In genomic region chr7:18659746-18660145, GRCh38 we compare ENCODE assay signal across 15 cellular contexts.
DNase-seq lines count a peak whose midpoint lies in the region; ATAC-seq, FAIRE-seq and TF ChIP-seq lines count a peak whose summit lies in the region.
"Had no signal": no experiment of that assay in that cellular context is flagged by ENCODE, and none has a peak within 500 bp of the region (broad histone marks: within the 10 kb centered on the region; RNA-seq: fewer than 3 reads in every experiment).

No MANE protein-coding gene starts in this region.

- H3F3A ChIP-seq in OCI-LY1 (ENCODE audit: insufficient read depth, low read length): no peaks in the 10 kb centered on the region

- H3K4me1 Mint-ChIP-seq in mesothelial cell of epicardium: peaks cover 46% of the 10 kb centered on the region
- H3K4me1 Mint-ChIP-seq: CD4-positive, alpha-beta memory T cell had no signal

- H3K36me3 ChIP-seq in OCI-LY1 (ENCODE audit: insufficient read depth, low read length) (peaks cover 3% of the 10 kb centered on the region), tibial nerve (no peaks in the 10 kb centered on the region)

- 82 to 88% methylated on average over 5 of the region's 5 CpGs for WGBS in tibial nerve, 2 donors

- no peak overlapping the region for H3K4me2 ChIP-seq in OCI-LY1 (ENCODE audit: low read length)

- H4K20me1 ChIP-seq in OCI-LY1 (ENCODE audit: insufficient read depth, low read length): no peaks in the 10 kb centered on the region

- TF ChIP-seq POLR2A in GM12892 (IDR thresholded peaks at IDR 0.05; ENCODE audit: low read depth, low read length) (no peak), tibial nerve (IDR thresholded peaks at IDR 0.05) (no peak)

- no peaks in the 10 kb centered on the region for H3K27me3 Mint-ChIP-seq in mesothelial cell of epicardium (ENCODE audit: low read depth)
- H3K27me3 Mint-ChIP-seq: CD4-positive, alpha-beta memory T cell; IgD-negative memory B cell had no signal

- H3K9me3 ChIP-seq in OCI-LY1 (ENCODE audit: low read length): no peaks in the 10 kb centered on the region
- H3K9me3 ChIP-seq in tibial nerve: no peaks in the 10 kb centered on the region
- H3K9me3 ChIP-seq: BE2C had no signal

- ATAC-seq in GM21723 (IDR thresholded peaks at IDR 0.05; ENCODE audit: unreplicated experiment): no peak

- H3K27ac Mint-ChIP-seq in mesothelial cell of epicardium: peak overlapping the region; percentile 25
- H3K27ac Mint-ChIP-seq: CD4-positive, alpha-beta memory T cell; IgD-negative memory B cell had no signal

- TF ChIP-seq EP300 in tibial nerve (IDR thresholded peaks at IDR 0.05): no peak

- H3K27me3 ChIP-seq in OCI-LY1 (ENCODE audit: insufficient read depth, low read length): no peaks in the 10 kb centered on the region
- no peaks in the 10 kb centered on the region for H3K27me3 ChIP-seq in tibial nerve
- H3K27me3 ChIP-seq: BE2C had no signal

- H3K4me3 Mint-ChIP-seq in mesothelial cell of epicardium: no peak overlapping the region
- H3K4me3 Mint-ChIP-seq: CD4-positive, alpha-beta memory T cell; IgD-negative memory B cell had no signal

- H3K36me3 Mint-ChIP-seq in mesothelial cell of epicardium: peaks cover 22% of the 10 kb centered on the region
- H3K36me3 Mint-ChIP-seq: CD4-positive, alpha-beta memory T cell had no signal

- H3K4me3 ChIP-seq in OCI-LY1 (ENCODE audit: low read depth, low read length, poor library complexity, severe bottlenecking): no peak overlapping the region
- H3K4me3 ChIP-seq in tibial nerve: no peak overlapping the region

- H3K4me1 ChIP-seq in OCI-LY1 (ENCODE audit: insufficient read depth, low read length, severe bottlenecking) (peaks cover 12% of the 10 kb centered on the region), tibial nerve (peaks cover 0 to 9% (median 3%) of the 10 kb centered on the region in 4 donors)

- FAIRE-seq in GM12892 (lab: Jason Lieb, UNC): peak; percentile 46
- FAIRE-seq: GM12891 had no signal

- no peak for TF ChIP-seq CTCF in OCI-LY1 (IDR thresholded peaks at IDR 0.05; ENCODE audit: low read length)
- no peak for TF ChIP-seq CTCF in mesothelial cell of epicardium (IDR thresholded peaks at IDR 0.05; ENCODE audit: unreplicated experiment)
- no peak for TF ChIP-seq CTCF in tibial nerve (IDR thresholded peaks at IDR 0.05)

- H3K27ac ChIP-seq in OCI-LY1 (ENCODE audit: low read depth, low read length, poor library complexity, severe bottlenecking) (peak overlapping the region; percentile 4), tibial nerve (no peak overlapping the region)
- H3K27ac ChIP-seq: C4-2B had no signal

- no peaks in the 10 kb centered on the region for H3K9me2 ChIP-seq in OCI-LY1 (ENCODE audit: low read depth, low read length)

- H3K79me2 ChIP-seq in OCI-LY1 (ENCODE audit: insufficient read depth, low read length): no peaks in the 10 kb centered on the region

- DNase-seq in AG08395 (ENCODE audit: low spot score) (peak; percentile 27), GM12892 (ENCODE audit: insufficient read length) (no peak), mesothelial cell of epicardium (ENCODE audit: low spot score in 2 of 2, unreplicated experiment in 2 of 2) (no peak), tibial nerve (ENCODE audit: low spot score in 2 of 2) (no peak), ureter (ENCODE audit: low spot score) (no peak), NCI-H2196 treated with DMSO at 0.1 percent for 48 hours (lab: John Stamatoyannopoulos, UW; ENCODE audit: unreplicated experiment) (no peak)
- DNase-seq: 8988T; BE2C; CD4-positive, alpha-beta memory T cell; DMS79 had no signal

- peaks cover 11% of the 10 kb centered on the region for H3K9me3 Mint-ChIP-seq in mesothelial cell of epicardium
- H3K9me3 Mint-ChIP-seq: CD4-positive, alpha-beta memory T cell; IgD-negative memory B cell had no signal

- no peak overlapping the region for H2AFZ ChIP-seq in OCI-LY1 (ENCODE audit: low read length)

- H3K9ac ChIP-seq in OCI-LY1 (ENCODE audit: low read length): no peak overlapping the region
